ENCODE assay signal across 1 cellular context in the genomic region with DNA sequence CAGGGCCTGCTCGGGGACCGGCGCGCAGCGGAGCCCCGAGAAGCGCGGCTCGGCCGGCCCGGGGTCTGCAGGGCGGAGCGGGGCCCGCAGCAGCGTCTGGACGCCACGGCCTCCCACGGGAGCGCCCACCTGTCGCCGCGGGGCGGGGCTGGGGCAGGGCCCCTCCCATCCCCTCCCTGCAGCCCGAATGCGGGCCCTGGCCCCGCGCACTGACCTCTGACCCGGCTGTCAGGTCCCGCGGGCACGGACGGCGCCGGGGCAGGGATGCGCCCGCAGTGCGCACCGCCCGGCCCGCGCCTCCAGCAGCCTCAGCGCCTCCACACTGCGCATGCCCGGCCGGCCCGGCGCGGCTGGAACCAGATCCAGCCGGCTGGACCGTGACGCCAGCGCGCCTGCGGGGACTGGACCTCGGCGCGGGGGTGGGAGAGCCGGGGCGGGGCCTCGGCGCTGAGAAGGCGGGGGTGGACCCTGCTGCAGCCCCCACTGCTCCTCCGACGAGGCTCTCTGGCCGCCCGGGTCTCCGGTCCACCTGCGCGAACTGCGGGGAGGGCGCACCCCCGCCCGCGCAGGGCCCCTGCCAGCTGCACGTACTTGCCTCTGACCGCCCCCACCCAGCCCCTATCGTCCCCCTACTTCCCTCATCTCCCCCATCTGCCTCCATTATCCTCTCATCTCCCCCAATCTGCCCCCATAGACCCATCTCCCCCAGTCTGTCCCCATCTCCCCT.
TF ChIP-seq lines count a peak whose summit lies in the region.

No MANE protein-coding gene starts in this region.

TF ChIP-seq in K562, 482 proteins besides CTCF, POLR2A, EP300 and RAD21 (continued from another document and continues in another):
- TF ChIP-seq RBM22 (IDR thresholded peaks at IDR 0.05; ENCODE audit: low read depth, low read length, poor library complexity, severe bottlenecking) (no peak), TBL1XR1 (IDR thresholded peaks at IDR 0.05; ENCODE audit: low read length in 2 of 2) (no peak), ZNF12 (CRISPR knock-in tag; IDR thresholded peaks at IDR 0.05) (no peak), ZFX (CRISPR knock-in tag; IDR thresholded peaks at IDR 0.05) (peak; percentile 48), ZBTB8A (IDR thresholded peaks at IDR 0.05; ENCODE audit: partially characterized antibody) (no peak), CXXC5 (CRISPR knock-in tag; IDR thresholded peaks at IDR 0.05) (peak; percentile 80), RBFOX2 (IDR thresholded peaks at IDR 0.05; ENCODE audit: low read depth, low read length) (peak; percentile 70), HCFC1 (IDR thresholded peaks at IDR 0.05; ENCODE audit: low read depth, low read length) (0 out of 2 replicates have a peak, but pooled peaks have one; percentile 15), YY1 (IDR thresholded peaks at IDR 0.05; ENCODE audit: borderline replicate concordance in 1 of 3, control insufficient read depth in 1 of 3, extremely low read depth in 1 of 3, insufficient read depth in 3 of 3, insufficient read length in 1 of 3, insufficient replicate concordance in 2 of 3, low read depth in 1 of 3, low read length in 2 of 3) (peak in 1 of 3 experiments; percentile 41), HLTF (IDR thresholded peaks at IDR 0.05) (no peak), NONO (IDR thresholded peaks at IDR 0.05; ENCODE audit: low read depth in 2 of 2, low read length in 1 of 2) (peak in 1 of 2 experiments; percentile 65; a peak in 1 of 4 replicates), MED1 (CRISPR knock-in tag; IDR thresholded peaks at IDR 0.05; ENCODE audit: borderline replicate concordance) (no peak), EGR1 (conservative IDR thresholded peaks at IDR 0.05) (peak; percentile 97), MTA3 (IDR thresholded peaks at IDR 0.05; ENCODE audit: borderline replicate concordance) (0 out of 2 replicates have a peak, but pooled peaks have one; percentile 20), RBM25 (IDR thresholded peaks at IDR 0.05; ENCODE audit: low read depth, low read length, severe bottlenecking) (no peak), THRAP3 (IDR thresholded peaks at IDR 0.05; ENCODE audit: borderline replicate concordance) (no peak), CCNT2 (IDR thresholded peaks at IDR 0.05; ENCODE audit: borderline replicate concordance, extremely low read depth, insufficient read length, low read depth, low read length) (peak; percentile 29)
- TF ChIP-seq, protein P1, sequence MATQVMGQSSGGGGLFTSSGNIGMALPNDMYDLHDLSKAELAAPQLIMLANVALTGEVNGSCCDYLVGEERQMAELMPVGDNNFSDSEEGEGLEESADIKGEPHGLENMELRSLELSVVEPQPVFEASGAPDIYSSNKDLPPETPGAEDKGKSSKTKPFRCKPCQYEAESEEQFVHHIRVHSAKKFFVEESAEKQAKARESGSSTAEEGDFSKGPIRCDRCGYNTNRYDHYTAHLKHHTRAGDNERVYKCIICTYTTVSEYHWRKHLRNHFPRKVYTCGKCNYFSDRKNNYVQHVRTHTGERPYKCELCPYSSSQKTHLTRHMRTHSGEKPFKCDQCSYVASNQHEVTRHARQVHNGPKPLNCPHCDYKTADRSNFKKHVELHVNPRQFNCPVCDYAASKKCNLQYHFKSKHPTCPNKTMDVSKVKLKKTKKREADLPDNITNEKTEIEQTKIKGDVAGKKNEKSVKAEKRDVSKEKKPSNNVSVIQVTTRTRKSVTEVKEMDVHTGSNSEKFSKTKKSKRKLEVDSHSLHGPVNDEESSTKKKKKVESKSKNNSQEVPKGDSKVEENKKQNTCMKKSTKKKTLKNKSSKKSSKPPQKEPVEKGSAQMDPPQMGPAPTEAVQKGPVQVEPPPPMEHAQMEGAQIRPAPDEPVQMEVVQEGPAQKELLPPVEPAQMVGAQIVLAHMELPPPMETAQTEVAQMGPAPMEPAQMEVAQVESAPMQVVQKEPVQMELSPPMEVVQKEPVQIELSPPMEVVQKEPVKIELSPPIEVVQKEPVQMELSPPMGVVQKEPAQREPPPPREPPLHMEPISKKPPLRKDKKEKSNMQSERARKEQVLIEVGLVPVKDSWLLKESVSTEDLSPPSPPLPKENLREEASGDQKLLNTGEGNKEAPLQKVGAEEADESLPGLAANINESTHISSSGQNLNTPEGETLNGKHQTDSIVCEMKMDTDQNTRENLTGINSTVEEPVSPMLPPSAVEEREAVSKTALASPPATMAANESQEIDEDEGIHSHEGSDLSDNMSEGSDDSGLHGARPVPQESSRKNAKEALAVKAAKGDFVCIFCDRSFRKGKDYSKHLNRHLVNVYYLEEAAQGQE (CRISPR knock-in tag; IDR thresholded peaks at IDR 0.05; ENCODE audit: low read depth): no peak; the same call in 1 of the 2 replicates
- TF ChIP-seq, protein P2, sequence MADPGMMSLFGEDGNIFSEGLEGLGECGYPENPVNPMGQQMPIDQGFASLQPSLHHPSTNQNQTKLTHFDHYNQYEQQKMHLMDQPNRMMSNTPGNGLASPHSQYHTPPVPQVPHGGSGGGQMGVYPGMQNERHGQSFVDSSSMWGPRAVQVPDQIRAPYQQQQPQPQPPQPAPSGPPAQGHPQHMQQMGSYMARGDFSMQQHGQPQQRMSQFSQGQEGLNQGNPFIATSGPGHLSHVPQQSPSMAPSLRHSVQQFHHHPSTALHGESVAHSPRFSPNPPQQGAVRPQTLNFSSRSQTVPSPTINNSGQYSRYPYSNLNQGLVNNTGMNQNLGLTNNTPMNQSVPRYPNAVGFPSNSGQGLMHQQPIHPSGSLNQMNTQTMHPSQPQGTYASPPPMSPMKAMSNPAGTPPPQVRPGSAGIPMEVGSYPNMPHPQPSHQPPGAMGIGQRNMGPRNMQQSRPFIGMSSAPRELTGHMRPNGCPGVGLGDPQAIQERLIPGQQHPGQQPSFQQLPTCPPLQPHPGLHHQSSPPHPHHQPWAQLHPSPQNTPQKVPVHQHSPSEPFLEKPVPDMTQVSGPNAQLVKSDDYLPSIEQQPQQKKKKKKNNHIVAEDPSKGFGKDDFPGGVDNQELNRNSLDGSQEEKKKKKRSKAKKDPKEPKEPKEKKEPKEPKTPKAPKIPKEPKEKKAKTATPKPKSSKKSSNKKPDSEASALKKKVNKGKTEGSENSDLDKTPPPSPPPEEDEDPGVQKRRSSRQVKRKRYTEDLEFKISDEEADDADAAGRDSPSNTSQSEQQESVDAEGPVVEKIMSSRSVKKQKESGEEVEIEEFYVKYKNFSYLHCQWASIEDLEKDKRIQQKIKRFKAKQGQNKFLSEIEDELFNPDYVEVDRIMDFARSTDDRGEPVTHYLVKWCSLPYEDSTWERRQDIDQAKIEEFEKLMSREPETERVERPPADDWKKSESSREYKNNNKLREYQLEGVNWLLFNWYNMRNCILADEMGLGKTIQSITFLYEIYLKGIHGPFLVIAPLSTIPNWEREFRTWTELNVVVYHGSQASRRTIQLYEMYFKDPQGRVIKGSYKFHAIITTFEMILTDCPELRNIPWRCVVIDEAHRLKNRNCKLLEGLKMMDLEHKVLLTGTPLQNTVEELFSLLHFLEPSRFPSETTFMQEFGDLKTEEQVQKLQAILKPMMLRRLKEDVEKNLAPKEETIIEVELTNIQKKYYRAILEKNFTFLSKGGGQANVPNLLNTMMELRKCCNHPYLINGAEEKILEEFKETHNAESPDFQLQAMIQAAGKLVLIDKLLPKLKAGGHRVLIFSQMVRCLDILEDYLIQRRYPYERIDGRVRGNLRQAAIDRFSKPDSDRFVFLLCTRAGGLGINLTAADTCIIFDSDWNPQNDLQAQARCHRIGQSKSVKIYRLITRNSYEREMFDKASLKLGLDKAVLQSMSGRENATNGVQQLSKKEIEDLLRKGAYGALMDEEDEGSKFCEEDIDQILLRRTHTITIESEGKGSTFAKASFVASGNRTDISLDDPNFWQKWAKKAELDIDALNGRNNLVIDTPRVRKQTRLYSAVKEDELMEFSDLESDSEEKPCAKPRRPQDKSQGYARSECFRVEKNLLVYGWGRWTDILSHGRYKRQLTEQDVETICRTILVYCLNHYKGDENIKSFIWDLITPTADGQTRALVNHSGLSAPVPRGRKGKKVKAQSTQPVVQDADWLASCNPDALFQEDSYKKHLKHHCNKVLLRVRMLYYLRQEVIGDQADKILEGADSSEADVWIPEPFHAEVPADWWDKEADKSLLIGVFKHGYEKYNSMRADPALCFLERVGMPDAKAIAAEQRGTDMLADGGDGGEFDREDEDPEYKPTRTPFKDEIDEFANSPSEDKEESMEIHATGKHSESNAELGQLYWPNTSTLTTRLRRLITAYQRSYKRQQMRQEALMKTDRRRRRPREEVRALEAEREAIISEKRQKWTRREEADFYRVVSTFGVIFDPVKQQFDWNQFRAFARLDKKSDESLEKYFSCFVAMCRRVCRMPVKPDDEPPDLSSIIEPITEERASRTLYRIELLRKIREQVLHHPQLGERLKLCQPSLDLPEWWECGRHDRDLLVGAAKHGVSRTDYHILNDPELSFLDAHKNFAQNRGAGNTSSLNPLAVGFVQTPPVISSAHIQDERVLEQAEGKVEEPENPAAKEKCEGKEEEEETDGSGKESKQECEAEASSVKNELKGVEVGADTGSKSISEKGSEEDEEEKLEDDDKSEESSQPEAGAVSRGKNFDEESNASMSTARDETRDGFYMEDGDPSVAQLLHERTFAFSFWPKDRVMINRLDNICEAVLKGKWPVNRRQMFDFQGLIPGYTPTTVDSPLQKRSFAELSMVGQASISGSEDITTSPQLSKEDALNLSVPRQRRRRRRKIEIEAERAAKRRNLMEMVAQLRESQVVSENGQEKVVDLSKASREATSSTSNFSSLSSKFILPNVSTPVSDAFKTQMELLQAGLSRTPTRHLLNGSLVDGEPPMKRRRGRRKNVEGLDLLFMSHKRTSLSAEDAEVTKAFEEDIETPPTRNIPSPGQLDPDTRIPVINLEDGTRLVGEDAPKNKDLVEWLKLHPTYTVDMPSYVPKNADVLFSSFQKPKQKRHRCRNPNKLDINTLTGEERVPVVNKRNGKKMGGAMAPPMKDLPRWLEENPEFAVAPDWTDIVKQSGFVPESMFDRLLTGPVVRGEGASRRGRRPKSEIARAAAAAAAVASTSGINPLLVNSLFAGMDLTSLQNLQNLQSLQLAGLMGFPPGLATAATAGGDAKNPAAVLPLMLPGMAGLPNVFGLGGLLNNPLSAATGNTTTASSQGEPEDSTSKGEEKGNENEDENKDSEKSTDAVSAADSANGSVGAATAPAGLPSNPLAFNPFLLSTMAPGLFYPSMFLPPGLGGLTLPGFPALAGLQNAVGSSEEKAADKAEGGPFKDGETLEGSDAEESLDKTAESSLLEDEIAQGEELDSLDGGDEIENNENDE (IDR thresholded peaks at IDR 0.05; ENCODE audit: low read depth, low read length): no peak
- TF ChIP-seq, protein P3, sequence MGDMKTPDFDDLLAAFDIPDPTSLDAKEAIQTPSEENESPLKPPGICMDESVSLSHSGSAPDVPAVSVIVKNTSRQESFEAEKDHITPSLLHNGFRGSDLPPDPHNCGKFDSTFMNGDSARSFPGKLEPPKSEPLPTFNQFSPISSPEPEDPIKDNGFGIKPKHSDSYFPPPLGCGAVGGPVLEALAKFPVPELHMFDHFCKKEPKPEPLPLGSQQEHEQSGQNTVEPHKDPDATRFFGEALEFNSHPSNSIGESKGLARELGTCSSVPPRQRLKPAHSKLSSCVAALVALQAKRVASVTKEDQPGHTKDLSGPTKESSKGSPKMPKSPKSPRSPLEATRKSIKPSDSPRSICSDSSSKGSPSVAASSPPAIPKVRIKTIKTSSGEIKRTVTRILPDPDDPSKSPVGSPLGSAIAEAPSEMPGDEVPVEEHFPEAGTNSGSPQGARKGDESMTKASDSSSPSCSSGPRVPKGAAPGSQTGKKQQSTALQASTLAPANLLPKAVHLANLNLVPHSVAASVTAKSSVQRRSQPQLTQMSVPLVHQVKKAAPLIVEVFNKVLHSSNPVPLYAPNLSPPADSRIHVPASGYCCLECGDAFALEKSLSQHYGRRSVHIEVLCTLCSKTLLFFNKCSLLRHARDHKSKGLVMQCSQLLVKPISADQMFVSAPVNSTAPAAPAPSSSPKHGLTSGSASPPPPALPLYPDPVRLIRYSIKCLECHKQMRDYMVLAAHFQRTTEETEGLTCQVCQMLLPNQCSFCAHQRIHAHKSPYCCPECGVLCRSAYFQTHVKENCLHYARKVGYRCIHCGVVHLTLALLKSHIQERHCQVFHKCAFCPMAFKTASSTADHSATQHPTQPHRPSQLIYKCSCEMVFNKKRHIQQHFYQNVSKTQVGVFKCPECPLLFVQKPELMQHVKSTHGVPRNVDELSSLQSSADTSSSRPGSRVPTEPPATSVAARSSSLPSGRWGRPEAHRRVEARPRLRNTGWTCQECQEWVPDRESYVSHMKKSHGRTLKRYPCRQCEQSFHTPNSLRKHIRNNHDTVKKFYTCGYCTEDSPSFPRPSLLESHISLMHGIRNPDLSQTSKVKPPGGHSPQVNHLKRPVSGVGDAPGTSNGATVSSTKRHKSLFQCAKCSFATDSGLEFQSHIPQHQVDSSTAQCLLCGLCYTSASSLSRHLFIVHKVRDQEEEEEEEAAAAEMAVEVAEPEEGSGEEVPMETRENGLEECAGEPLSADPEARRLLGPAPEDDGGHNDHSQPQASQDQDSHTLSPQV (IDR thresholded peaks at IDR 0.05): peak; percentile 52; the same call in 1 of the 2 replicates
- TF ChIP-seq, protein P4, sequence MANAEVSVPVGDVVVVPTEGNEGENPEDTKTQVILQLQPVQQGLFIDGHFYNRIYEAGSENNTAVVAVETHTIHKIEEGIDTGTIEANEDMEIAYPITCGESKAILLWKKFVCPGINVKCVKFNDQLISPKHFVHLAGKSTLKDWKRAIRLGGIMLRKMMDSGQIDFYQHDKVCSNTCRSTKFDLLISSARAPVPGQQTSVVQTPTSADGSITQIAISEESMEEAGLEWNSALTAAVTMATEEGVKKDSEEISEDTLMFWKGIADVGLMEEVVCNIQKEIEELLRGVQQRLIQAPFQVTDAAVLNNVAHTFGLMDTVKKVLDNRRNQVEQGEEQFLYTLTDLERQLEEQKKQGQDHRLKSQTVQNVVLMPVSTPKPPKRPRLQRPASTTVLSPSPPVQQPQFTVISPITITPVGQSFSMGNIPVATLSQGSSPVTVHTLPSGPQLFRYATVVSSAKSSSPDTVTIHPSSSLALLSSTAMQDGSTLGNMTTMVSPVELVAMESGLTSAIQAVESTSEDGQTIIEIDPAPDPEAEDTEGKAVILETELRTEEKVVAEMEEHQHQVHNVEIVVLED (CRISPR knock-in tag; IDR thresholded peaks at IDR 0.05): 0 out of 2 replicates have a peak, but pooled peaks have one; percentile 17
- TF ChIP-seq, protein P5, sequence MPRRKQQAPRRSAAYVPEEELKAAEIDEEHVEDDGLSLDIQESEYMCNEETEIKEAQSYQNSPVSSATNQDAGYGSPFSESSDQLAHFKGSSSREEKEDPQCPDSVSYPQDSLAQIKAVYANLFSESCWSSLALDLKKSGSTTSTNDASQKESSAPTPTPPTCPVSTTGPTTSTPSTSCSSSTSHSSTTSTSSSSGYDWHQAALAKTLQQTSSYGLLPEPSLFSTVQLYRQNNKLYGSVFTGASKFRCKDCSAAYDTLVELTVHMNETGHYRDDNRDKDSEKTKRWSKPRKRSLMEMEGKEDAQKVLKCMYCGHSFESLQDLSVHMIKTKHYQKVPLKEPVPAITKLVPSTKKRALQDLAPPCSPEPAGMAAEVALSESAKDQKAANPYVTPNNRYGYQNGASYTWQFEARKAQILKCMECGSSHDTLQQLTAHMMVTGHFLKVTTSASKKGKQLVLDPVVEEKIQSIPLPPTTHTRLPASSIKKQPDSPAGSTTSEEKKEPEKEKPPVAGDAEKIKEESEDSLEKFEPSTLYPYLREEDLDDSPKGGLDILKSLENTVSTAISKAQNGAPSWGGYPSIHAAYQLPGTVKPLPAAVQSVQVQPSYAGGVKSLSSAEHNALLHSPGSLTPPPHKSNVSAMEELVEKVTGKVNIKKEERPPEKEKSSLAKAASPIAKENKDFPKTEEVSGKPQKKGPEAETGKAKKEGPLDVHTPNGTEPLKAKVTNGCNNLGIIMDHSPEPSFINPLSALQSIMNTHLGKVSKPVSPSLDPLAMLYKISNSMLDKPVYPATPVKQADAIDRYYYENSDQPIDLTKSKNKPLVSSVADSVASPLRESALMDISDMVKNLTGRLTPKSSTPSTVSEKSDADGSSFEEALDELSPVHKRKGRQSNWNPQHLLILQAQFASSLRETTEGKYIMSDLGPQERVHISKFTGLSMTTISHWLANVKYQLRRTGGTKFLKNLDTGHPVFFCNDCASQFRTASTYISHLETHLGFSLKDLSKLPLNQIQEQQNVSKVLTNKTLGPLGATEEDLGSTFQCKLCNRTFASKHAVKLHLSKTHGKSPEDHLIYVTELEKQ (CRISPR knock-in tag; IDR thresholded peaks at IDR 0.05): no peak
- TF ChIP-seq, protein P6, sequence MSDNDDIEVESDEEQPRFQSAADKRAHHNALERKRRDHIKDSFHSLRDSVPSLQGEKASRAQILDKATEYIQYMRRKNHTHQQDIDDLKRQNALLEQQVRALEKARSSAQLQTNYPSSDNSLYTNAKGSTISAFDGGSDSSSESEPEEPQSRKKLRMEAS (CRISPR knock-in tag; IDR thresholded peaks at IDR 0.05): peak; percentile 64; the same call in 1 of the 2 replicates
